Comparison of ENCODE assay signal across 8 cellular contexts in genomic region chr1:160665330-160666078, GRCh38. TPM values are rescaled to one million over a fixed set of nuclear protein-coding genes. Genes with fewer than 3 reads are reported as not detected.
A peak's percentile ranks its signal among the peaks of the same experiment; 100 is the strongest.
DNase-seq lines count a peak whose midpoint lies in the region; FAIRE-seq and TF ChIP-seq lines count a peak whose summit lies in the region.

No MANE protein-coding gene starts in this region.

- no peak overlapping the region for H3K9ac ChIP-seq in OCI-LY3 (ENCODE audit: low read length)

- H3K27ac ChIP-seq in OCI-LY3 (ENCODE audit: low read length), result peak overlapping the region; percentile 62; the same call in 1 of the 2 replicates
- H3K27ac ChIP-seq in effector memory CD4-positive, alpha-beta T cell (ENCODE audit: insufficient read depth, low read length, poor library complexity, severe bottlenecking), result peak overlapping the region; percentile 64
- H3K27ac ChIP-seq in neutrophil, result peak overlapping the region; percentile 76

- no peak overlapping the region for H3K4me3 ChIP-seq in OCI-LY3 (ENCODE audit: low read length)
- peak overlapping the region; percentile 27 for H3K4me3 ChIP-seq in effector memory CD4-positive, alpha-beta T cell (ENCODE audit: insufficient read depth, low read depth, low read length, poor library complexity, severe bottlenecking)
- H3K4me3 ChIP-seq in neutrophil (ENCODE audit: low read depth in 1 of 2, low read length in 1 of 2), result peak overlapping the region; percentile 49 to 50

- no peaks in the 10 kb centered on the region for H4K20me1 ChIP-seq in OCI-LY3 (ENCODE audit: insufficient read depth, low read length)

- H3K9me3 ChIP-seq in OCI-LY3 (ENCODE audit: insufficient read depth, low read length), result peaks cover 9% of the 10 kb centered on the region
- no peaks in the 10 kb centered on the region for H3K9me3 ChIP-seq in effector memory CD4-positive, alpha-beta T cell (ENCODE audit: control insufficient read depth, low read length)
- no peaks in the 10 kb centered on the region for H3K9me3 ChIP-seq in neutrophil

- 0 out of 2 replicates have a peak, but pooled peaks have one; percentile 25 for TF ChIP-seq POLR2A in GM12891 (IDR thresholded peaks at IDR 0.05; ENCODE audit: low read depth, low read length)

- H3K27me3 ChIP-seq in OCI-LY3 (ENCODE audit: low read depth, low read length), result no peaks in the 10 kb centered on the region
- no peaks in the 10 kb centered on the region for H3K27me3 ChIP-seq in effector memory CD4-positive, alpha-beta T cell (replicated peaks; ENCODE audit: control insufficient read depth, insufficient read depth, low read length, poor library complexity, severe bottlenecking)
- H3K27me3 ChIP-seq in neutrophil, result no peaks in the 10 kb centered on the region

- H3K79me2 ChIP-seq in OCI-LY3 (ENCODE audit: low read length), result no peaks in the 10 kb centered on the region

- H3K36me3 ChIP-seq in OCI-LY3 (replicated peaks; ENCODE audit: low read depth, low read length), result no peaks in the 10 kb centered on the region
- no peaks in the 10 kb centered on the region for H3K36me3 ChIP-seq in effector memory CD4-positive, alpha-beta T cell (ENCODE audit: control insufficient read depth, insufficient read depth, low read length)
- H3K36me3 ChIP-seq in neutrophil, result no peaks in the 10 kb centered on the region

- 0 out of 2 replicates have a peak overlapping the region, but pooled peaks have one; percentile 8 for H2AFZ ChIP-seq in OCI-LY3 (ENCODE audit: low read depth, low read length)

- TF ChIP-seq CTCF in OCI-LY3 (IDR thresholded peaks at IDR 0.05; ENCODE audit: low read depth, low read length) (no peak), neutrophil (IDR thresholded peaks at IDR 0.05) (no peak)

- no peak for DNase-seq in GM12891 (ENCODE audit: insufficient read length, low spot score)
- peak in 1 of 3 donors; percentile 22 for DNase-seq in effector memory CD4-positive, alpha-beta T cell
- no peak for DNase-seq in OCI-M2 (lab: John Stamatoyannopoulos, UW; ENCODE audit: unreplicated experiment)
- DNase-seq in KG1 (lab: John Stamatoyannopoulos, UW), result no peak
- DNase-seq in activated CD8-positive, alpha-beta memory T cell treated with anti-CD3 and anti-CD28 coated beads for 24 hours, result no peak
- DNase-seq in AG08395 (ENCODE audit: low spot score), result no peak

- H3K4me2 ChIP-seq in OCI-LY3 (ENCODE audit: low read length), result peak overlapping the region; percentile 52

- peaks cover 32% of the 10 kb centered on the region for H3K4me1 ChIP-seq in OCI-LY3 (ENCODE audit: low read length)
- H3K4me1 ChIP-seq in effector memory CD4-positive, alpha-beta T cell (ENCODE audit: control insufficient read depth, insufficient read depth, low read length, poor library complexity, severe bottlenecking), result peaks cover 35% of the 10 kb centered on the region
- peaks cover 52 to 56% of the 10 kb centered on the region in 2 experiments for H3K4me1 ChIP-seq in neutrophil (ENCODE audit: control insufficient read depth in 1 of 2, insufficient read depth in 1 of 2, low read depth in 1 of 2, low read length in 1 of 2)

- FAIRE-seq in GM12891 (lab: Jason Lieb, UNC), result no peak

TF ChIP-seq in GM12891, 5 proteins besides CTCF, POLR2A, EP300 and RAD21:
- TF ChIP-seq SPI1 (IDR thresholded peaks at IDR 0.05; ENCODE audit: low read depth, low read length), result no peak; the same call in 1 of the 2 replicates
- peak; percentile 79 for TF ChIP-seq POU2F2 (IDR thresholded peaks at IDR 0.05; ENCODE audit: low read depth, low read length)
- TF ChIP-seq POLR2AphosphoS5 (IDR thresholded peaks at IDR 0.05; ENCODE audit: low read depth, low read length), result peak; percentile 35; the same call in 1 of the 2 replicates

RNA-seq across cellular contexts. Expression of gene SLAMF1, which starts 18.7 kb away (rescaled TPM):
- 102 TPM for polyA plus RNA-seq in GM12891 (2012; ENCODE audit: low read depth, missing spikeins)

RNA-seq across cellular contexts. Expression of gene CD48, which starts 46.1 kb away (rescaled TPM):
- polyA plus RNA-seq in GM12891 (2012; ENCODE audit: low read depth, missing spikeins), result 614 TPM
